ENCODE assay signal across 12 cellular contexts in the genomic region with DNA sequence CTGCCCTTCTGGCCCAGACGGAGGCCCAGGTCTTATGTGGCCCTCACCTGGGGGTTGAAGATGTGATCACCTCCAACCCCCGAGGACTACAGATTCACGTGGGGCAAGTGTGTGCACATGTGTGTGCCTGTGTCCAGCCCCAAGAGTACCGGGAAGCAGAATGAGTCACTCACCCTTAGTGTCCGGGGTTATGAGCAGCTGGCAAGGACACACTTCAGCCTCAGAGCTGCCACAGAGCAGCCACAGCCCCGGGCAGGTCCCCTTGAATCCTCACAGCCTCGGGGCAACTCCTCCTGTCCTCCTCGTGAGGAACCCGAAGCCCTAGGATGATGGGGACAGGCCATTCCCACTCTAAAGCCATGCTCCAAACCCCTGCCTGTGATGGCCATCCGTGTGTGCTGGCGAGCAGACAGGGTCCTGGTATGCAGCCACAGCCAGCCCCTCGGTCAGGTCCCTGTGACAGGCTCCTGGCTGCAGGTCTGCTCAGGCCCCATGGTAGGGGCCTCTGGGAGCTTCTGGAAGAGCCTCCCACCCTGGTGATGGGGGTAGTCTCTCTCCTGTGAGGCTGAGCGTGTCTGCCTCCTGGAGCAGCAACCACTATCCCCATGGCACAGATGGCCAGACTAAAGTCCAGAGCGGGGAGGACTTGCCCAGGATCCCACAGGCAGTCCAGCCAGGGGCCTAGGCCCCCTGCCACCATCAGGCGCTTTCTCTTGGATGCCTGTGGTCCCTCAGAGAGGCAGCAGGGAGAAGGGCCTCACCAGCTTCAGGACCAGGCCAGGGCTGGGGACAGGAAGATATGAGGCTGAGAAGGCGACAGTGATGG. TPM values are rescaled to one million over a fixed set of nuclear protein-coding genes. Genes with fewer than 3 reads are reported as not detected.
DNase-seq lines count a peak whose midpoint lies in the region; ATAC-seq, FAIRE-seq and TF ChIP-seq lines count a peak whose summit lies in the region.
"Had no signal": no experiment of that assay in that cellular context is flagged by ENCODE, and none has a peak within 500 bp of the region (broad histone marks: within the 10 kb centered on the region; RNA-seq: fewer than 3 reads in every experiment).

No MANE protein-coding gene starts in this region.

- no peak for TF ChIP-seq CTCF in astrocyte (IDR thresholded peaks at IDR 0.05; ENCODE audit: insufficient read depth, low read depth, low read length)
- TF ChIP-seq CTCF in heart left ventricle (IDR thresholded peaks at IDR 0.05) = no peak
- no peak for TF ChIP-seq CTCF in gastrocnemius medialis (IDR thresholded peaks at IDR 0.05 in 4 of 5, conservative IDR thresholded peaks at IDR 0.05 in 1 of 5)

- peaks cover 11% of the 10 kb centered on the region for H3K27me3 Mint-ChIP-seq in astrocyte (ENCODE audit: low read depth, unreplicated experiment)
- H3K27me3 Mint-ChIP-seq: activated naive CD4-positive, alpha-beta T cell treated with anti-CD3 and anti-CD28 coated beads, Interleukin-2, amount 50 U/mL, for 24 hours had no signal

- DNase-seq in H4 (ENCODE audit: low spot score) = peak; percentile 18
- DNase-seq in astrocyte (ENCODE audit: low read depth) = peak; percentile 42
- peak in 1 of 5 donors; percentile 65 for DNase-seq in heart left ventricle
- DNase-seq in gastrocnemius medialis = no peak
- DNase-seq in activated naive CD4-positive, alpha-beta T cell treated with Interleukin-2 at 50 U/mL for 16 hours = no peak
- DNase-seq in putamen (ENCODE audit: low spot score) = no peak
- DNase-seq: DMS79, NCI-H345 had no signal

- no peak overlapping the region for H3K4me3 Mint-ChIP-seq in astrocyte (ENCODE audit: unreplicated experiment)
- H3K4me3 Mint-ChIP-seq: activated naive CD4-positive, alpha-beta T cell treated with anti-CD3 and anti-CD28 coated beads, Interleukin-2, amount 50 U/mL, for 24 hours had no signal

- no peak for FAIRE-seq in astrocyte (lab: Jason Lieb, UNC)
- FAIRE-seq: TTC549 had no signal

- intact Hi-C loops in heart left ventricle (cut with DNase I) = loop anchor here in 1 of 10 donors (5.0 kb wide), 1 partner anchor 36 kb away; a partner anchor contains a TSS
- intact Hi-C loops in gastrocnemius medialis (cut with DNase I; ENCODE audit: low total_unique reads) = no loop called here

- H3K27me3 ChIP-seq in astrocyte (ENCODE audit: insufficient read depth, low read length) (no peaks in the 10 kb centered on the region), heart left ventricle (no peaks in the 10 kb centered on the region), gastrocnemius medialis (no peaks in the 10 kb centered on the region)

- no peaks in the 10 kb centered on the region for H3K9me3 Mint-ChIP-seq in astrocyte (ENCODE audit: unreplicated experiment)
- H3K9me3 Mint-ChIP-seq: activated naive CD4-positive, alpha-beta T cell treated with anti-CD3 and anti-CD28 coated beads, Interleukin-2, amount 50 U/mL, for 24 hours had no signal

- H3K36me3 ChIP-seq in astrocyte (ENCODE audit: insufficient read depth, low read length) (no peaks in the 10 kb centered on the region), heart left ventricle (peaks cover 0 to 34% (median 21%) of the 10 kb centered on the region in 9 donors), gastrocnemius medialis (peaks cover 0 to 21% of the 10 kb centered on the region in 2 donors)

- H3K4me3 ChIP-seq in astrocyte (ENCODE audit: insufficient read depth, low read depth, low read length) (no peak overlapping the region), heart left ventricle (peak overlapping the region; percentile 23 to 72 (median 52)), gastrocnemius medialis (peak overlapping the region; percentile 37 to 47 (median 41))

- H3K4me1 Mint-ChIP-seq in astrocyte (ENCODE audit: low read depth, unreplicated experiment) = peaks cover 15% of the 10 kb centered on the region
- H3K4me1 Mint-ChIP-seq: activated naive CD4-positive, alpha-beta T cell treated with anti-CD3 and anti-CD28 coated beads, Interleukin-2, amount 50 U/mL, for 24 hours had no signal

- WGBS in heart left ventricle, 4 donors = 52 to 68% (median 61%) methylated on average over 8 to 16 of the region's 16 CpGs

- H4K20me1 ChIP-seq in astrocyte (ENCODE audit: insufficient read depth, low read length) = peaks cover 14% of the 10 kb centered on the region

- no peaks in the 10 kb centered on the region for H3K9me3 ChIP-seq in astrocyte (ENCODE audit: insufficient read depth, low read depth, low read length)
- H3K9me3 ChIP-seq in heart left ventricle = no peaks in the 10 kb centered on the region
- no peaks in the 10 kb centered on the region for H3K9me3 ChIP-seq in gastrocnemius medialis

- H2AFZ ChIP-seq in astrocyte (ENCODE audit: low read depth, low read length) = no peak overlapping the region

- H3K4me1 ChIP-seq in astrocyte (ENCODE audit: insufficient read depth, low read length) = peaks cover 28% of the 10 kb centered on the region
- H3K4me1 ChIP-seq in heart left ventricle = peaks cover 3 to 90% (median 25%) of the 10 kb centered on the region in 12 donors
- H3K4me1 ChIP-seq in gastrocnemius medialis = peaks cover 22 to 28% of the 10 kb centered on the region in 2 donors

- ATAC-seq in heart left ventricle = peak in 3 of 4 donors; percentile 33 to 48 (median 45)
- peak in 1 of 2 donors; percentile 47 for ATAC-seq in gastrocnemius medialis
- ATAC-seq in GM19467 (IDR thresholded peaks at IDR 0.05; ENCODE audit: unreplicated experiment) = no peak
- ATAC-seq in GM18858 (IDR thresholded peaks at IDR 0.05; ENCODE audit: unreplicated experiment) = no peak

- TF ChIP-seq POLR2A in heart left ventricle (IDR thresholded peaks at IDR 0.05) (no peak), gastrocnemius medialis (IDR thresholded peaks at IDR 0.05) (no peak)

- no peak overlapping the region for H3K4me2 ChIP-seq in astrocyte (ENCODE audit: low read length)

- H3K79me2 ChIP-seq in astrocyte (ENCODE audit: insufficient read depth, low read length) = no peaks in the 10 kb centered on the region

- H3K27ac Mint-ChIP-seq in astrocyte (ENCODE audit: unreplicated experiment) = no peak overlapping the region
- H3K27ac Mint-ChIP-seq: activated naive CD4-positive, alpha-beta T cell treated with anti-CD3 and anti-CD28 coated beads, Interleukin-2, amount 50 U/mL, for 24 hours had no signal

- H3K27ac ChIP-seq in astrocyte (ENCODE audit: low read depth, low read length) = no peak overlapping the region
- H3K27ac ChIP-seq in heart left ventricle = peak overlapping the region in 11 of 12 donors; percentile 47 to 94 (median 80)
- peak overlapping the region; percentile 42 to 70 (median 66) for H3K27ac ChIP-seq in gastrocnemius medialis

- in situ Hi-C loops in gastrocnemius medialis (cut with MboI; ENCODE audit: low sequenced_read_pairs in 4 of 4) = no loop called here

- H3K36me3 Mint-ChIP-seq in astrocyte (ENCODE audit: low read depth, unreplicated experiment) = peaks cover 8% of the 10 kb centered on the region
- H3K36me3 Mint-ChIP-seq: activated naive CD4-positive, alpha-beta T cell treated with anti-CD3 and anti-CD28 coated beads, Interleukin-2, amount 50 U/mL, for 24 hours had no signal

- H3K9ac ChIP-seq in astrocyte (ENCODE audit: low read length) = no peak overlapping the region

RNA-seq across cellular contexts. Expression of a gene that starts 0.9 kb away (rescaled TPM):
- not detected in 2 replicates for total RNA-seq in H4 (2014; rRNA removed; shearing (Covaris generic))
- total RNA-seq in astrocyte = 0.39 TPM in 1 of 2 replicates, not detected in the other
- total RNA-seq in heart left ventricle = 100 to 1,000 TPM in 2 of 9 donors, 10 to 100 TPM in 7; 34.1 to 351 (median 50.6) TPM
- 10 to 100 TPM; 41.0 to 79.1 TPM for polyA plus RNA-seq in heart left ventricle
- total RNA-seq in gastrocnemius medialis = 10 to 100 TPM; 10.3 to 27.2 (median 23.3) TPM

RNA-seq across cellular contexts. Expression of a gene that starts 37.7 kb away (rescaled TPM):
- 44.5 and 46.9 TPM in 2 replicates for total RNA-seq in H4 (2014; rRNA removed; shearing (Covaris generic))
- total RNA-seq in astrocyte = 178 and 189 TPM in 2 replicates
- total RNA-seq in heart left ventricle = 10 to 100 TPM; 22.8 to 99.6 (median 52.7) TPM
- polyA plus RNA-seq in heart left ventricle = 10 to 100 TPM; 61.1 to 92.7 TPM
- total RNA-seq in gastrocnemius medialis = 10 to 100 TPM in 1 of 4 donors, 1 to 10 TPM in 3; 4.4 to 14.7 (median 8.1) TPM

RNA-seq across cellular contexts. Expression of a gene that starts 40.4 kb away (rescaled TPM):
- total RNA-seq in H4 (2014; rRNA removed; shearing (Covaris generic)) = 1.5 and 102 TPM in 2 replicates
- total RNA-seq in astrocyte = 22.9 and 26.0 TPM in 2 replicates
- total RNA-seq in heart left ventricle = 10 to 100 TPM in 8 of 9 donors, 1 to 10 TPM in 1; 2.0 to 73.0 (median 59.2) TPM
- 100 to 1,000 TPM in 1 of 2 donors, 10 to 100 TPM in 1; 45.2 to 113 TPM for polyA plus RNA-seq in heart left ventricle
- total RNA-seq in gastrocnemius medialis = 10 to 100 TPM in 1 of 4 donors, 1 to 10 TPM in 1, under 1 TPM in 2; 0.31 to 26.1 (median 0.87) TPM

RNA-seq across cellular contexts. Expression of a gene that starts 40.6 kb away (rescaled TPM):
- total RNA-seq in H4 (2014; rRNA removed; shearing (Covaris generic)) = 7.5 and 13.7 TPM in 2 replicates
- total RNA-seq in astrocyte (118 TPM in 2 replicates), heart left ventricle (10 to 100 TPM; 29.5 to 56.2 (median 43.9) TPM), gastrocnemius medialis (10 to 100 TPM; 19.2 to 38.3 (median 25.0) TPM)
- polyA plus RNA-seq in heart left ventricle = 10 to 100 TPM; 28.8 to 30.2 TPM

RNA-seq across cellular contexts. Expression of a gene that starts 42.1 kb away (rescaled TPM):
- 1.3 TPM in 1 of 2 replicates, not detected in the other for total RNA-seq in H4 (2014; rRNA removed; shearing (Covaris generic))
- total RNA-seq in astrocyte (5.4 and 12.4 TPM in 2 replicates), heart left ventricle (over 10,000 TPM in 2 of 9 donors, 1,000 to 10,000 TPM in 7; 4,301 to 15,255 (median 8,364) TPM), gastrocnemius medialis (over 10,000 TPM in 1 of 4 donors, 1,000 to 10,000 TPM in 3; 5,017 to 11,453 (median 7,253) TPM)
- over 10,000 TPM in 1 of 2 donors, 1,000 to 10,000 TPM in 1; 6,829 to 20,003 TPM for polyA plus RNA-seq in heart left ventricle

Comparison
In these comparisons a context has a peak if more than half of its experiments do, and no peak if none do; other contexts are left out.
1. DNase-seq: peak in H4 (single experiment) and astrocyte (single experiment); none in gastrocnemius medialis (0 of 2), activated naive CD4-positive, alpha-beta T cell treated with Interleukin-2 at 50 U/mL for 16 hours (single experiment) and putamen (single experiment).
2. ATAC-seq: peak in heart left ventricle (3 of 4); none in GM19467 (single experiment) and GM18858 (single experiment).